Comparison of ENCODE assay signal across 17 cellular contexts in the genomic region with DNA sequence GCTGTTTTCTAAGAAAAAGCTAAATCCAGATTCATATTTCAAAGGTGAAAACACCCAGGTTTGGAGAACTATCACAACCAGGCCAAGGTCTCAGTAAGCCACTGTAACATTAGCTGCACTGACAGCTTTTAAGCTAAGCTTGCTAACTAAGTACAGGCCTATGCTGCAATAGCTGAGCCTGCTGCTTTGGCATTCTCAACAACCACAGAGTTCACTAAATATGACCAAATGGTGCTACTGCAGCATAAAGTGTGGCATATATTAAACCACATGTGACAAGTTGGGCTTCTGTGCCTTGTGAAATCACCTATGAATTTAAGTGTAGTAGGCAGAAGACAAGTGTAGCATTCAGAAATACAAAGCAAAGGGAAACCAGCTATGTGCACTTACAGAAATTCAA.
A peak's percentile ranks its signal among the peaks of the same experiment; 100 is the strongest.
DNase-seq lines count a peak whose midpoint lies in the region; ATAC-seq and TF ChIP-seq lines count a peak whose summit lies in the region.
"Had no signal": no experiment of that assay in that cellular context is flagged by ENCODE, and none has a peak within 500 bp of the region (broad histone marks: within the 10 kb centered on the region; RNA-seq: fewer than 3 reads in every experiment).

No MANE protein-coding gene starts in this region.

- H3K4me1 ChIP-seq in IMR-90 (ENCODE audit: control insufficient read depth, insufficient read depth, low read length) (no peaks in the 10 kb centered on the region; the same call in 1 of the 2 replicates), tibial nerve (peaks cover 0 to 9% (median 0%) of the 10 kb centered on the region in 4 donors)
- H3K4me1 ChIP-seq: adrenal gland, Peyer's patch had no signal

- H4K20me1 ChIP-seq in IMR-90 (ENCODE audit: insufficient read depth, low read length) = peaks cover 16% of the 10 kb centered on the region; the same call in 1 of the 2 replicates

- H4K8ac ChIP-seq in IMR-90 (ENCODE audit: low read depth in 2 of 2, low read length in 2 of 2) = no peak overlapping the region

- no peak overlapping the region for H2BK15ac ChIP-seq in IMR-90 (ENCODE audit: low read depth, low read length)

- H2AFZ ChIP-seq in IMR-90 (replicated peaks; ENCODE audit: low read length, poor library complexity) = no peak overlapping the region

- H3K36me3 ChIP-seq in IMR-90 (ENCODE audit: control insufficient read depth, insufficient read depth, low read length) (peaks cover 2% of the 10 kb centered on the region; the same call in 1 of the 2 replicates), tibial nerve (no peaks in the 10 kb centered on the region)
- H3K36me3 ChIP-seq: adrenal gland, Peyer's patch had no signal

- H3K4ac ChIP-seq in IMR-90 (ENCODE audit: low read depth, low read length) = no peak overlapping the region

- H2BK5ac ChIP-seq in IMR-90 (ENCODE audit: low read depth, low read length, poor library complexity, severe bottlenecking) = no peak overlapping the region

- no peak overlapping the region for H4K5ac ChIP-seq in IMR-90 (ENCODE audit: low read depth, low read length)

- H3K4me2 ChIP-seq in IMR-90 (ENCODE audit: low read depth, low read length) = no peak overlapping the region

- peak; percentile 71 for ATAC-seq in IMR-90 (ENCODE audit: low read depth)
- no peak for ATAC-seq in HG02759 (IDR thresholded peaks at IDR 0.05; ENCODE audit: unreplicated experiment)
- ATAC-seq: esophagus mucosa had no signal

- H3K23ac ChIP-seq in IMR-90 (ENCODE audit: low read depth, low read length) = no peak overlapping the region

- intact Hi-C loops in IMR-90 (cut with micrococcal nuclease) = no loop called here

- H2AK9ac ChIP-seq in IMR-90 (replicated peaks; ENCODE audit: low read depth, low read length, poor library complexity) = no peak overlapping the region

- peaks cover 2% of the 10 kb centered on the region; the same call in 1 of the 2 replicates for H3K9me3 ChIP-seq in IMR-90 (ENCODE audit: control insufficient read depth, insufficient read depth, low read length)
- H3K9me3 ChIP-seq in tibial nerve = peaks cover 0 to 9% (median 2%) of the 10 kb centered on the region in 4 donors
- H3K9me3 ChIP-seq: adrenal gland, Peyer's patch had no signal

- H3K27ac ChIP-seq in IMR-90 (ENCODE audit: insufficient read depth, low read length) = no peak overlapping the region
- no peak overlapping the region for H3K27ac ChIP-seq in tibial nerve
- H3K27ac ChIP-seq: adrenal gland, Peyer's patch had no signal

- H2AK5ac ChIP-seq in IMR-90 (ENCODE audit: low read depth, low read length) = no peak overlapping the region

- no peak overlapping the region for H3K56ac ChIP-seq in IMR-90 (ENCODE audit: extremely low read depth, insufficient read depth, low read length)

- 0 out of 2 replicates have a peak, but pooled peaks cover 4% of the 10 kb centered on the region for H3K9me1 ChIP-seq in IMR-90 (ENCODE audit: insufficient read depth, low read length)

- CTCF ChIA-PET in IMR-90 (lab: Yijun Ruan, JAX) = interaction anchor here (0.6 to 1.2 kb wide), 4 partner anchors 21 to 482 kb away, joined by 3 to 6 read pairs (median 4); no protein-coding TSS in a partner anchor

- POLR2A ChIA-PET in IMR-90 (lab: Charles Lee; ENCODE audit: unreplicated experiment) = no interaction called here

- H2BK120ac ChIP-seq in IMR-90 (ENCODE audit: low read depth, low read length) = no peak overlapping the region

- TF ChIP-seq CTCF in AG10803 (conservative IDR thresholded peaks at IDR 0.05; ENCODE audit: low read length) = no peak
- TF ChIP-seq CTCF in IMR-90 (conservative IDR thresholded peaks at IDR 0.05; ENCODE audit: low read depth, low read length) = no peak
- TF ChIP-seq CTCF in astrocyte of the cerebellum (IDR thresholded peaks at IDR 0.05; ENCODE audit: low read depth, low read length, missing control alignments) = no peak
- no peak for TF ChIP-seq CTCF in tibial nerve (IDR thresholded peaks at IDR 0.05)

- H3K9ac ChIP-seq in IMR-90 (ENCODE audit: low read depth, low read length) = no peak overlapping the region

- H3K18ac ChIP-seq in IMR-90 (ENCODE audit: low read depth, low read length) = no peak overlapping the region

- BruUV-seq in IMR-90 (replicated peaks; lab: Mats Ljungman, UMichigan) = no TSS peak

- no peak for TF ChIP-seq EP300 in tibial nerve (IDR thresholded peaks at IDR 0.05)

- H3K14ac ChIP-seq in IMR-90 (replicated peaks; ENCODE audit: low read depth, low read length) = no peak overlapping the region

- no peak overlapping the region for H4K91ac ChIP-seq in IMR-90 (ENCODE audit: insufficient read depth, low read depth, low read length)

- TF ChIP-seq RAD21 in IMR-90 (IDR thresholded peaks at IDR 0.05; ENCODE audit: low read length) = no peak

- no peak overlapping the region for H2BK20ac ChIP-seq in IMR-90 (ENCODE audit: low read depth, low read length)

- dilution Hi-C loops in IMR-90 (cut with HindIII; ENCODE audit: low sequenced_read_pairs, unreplicated experiment) = no loop called here

- peaks cover 42 to 83% of the 10 kb centered on the region in 2 experiments for H3K79me1 ChIP-seq in IMR-90 (ENCODE audit: low read depth in 1 of 2, low read length in 2 of 2)

- in situ Hi-C loops in IMR-90 (cut with MboI; ENCODE audit: low sequenced_read_pairs) = no loop called here
- in situ Hi-C loops in astrocyte of the cerebellum (cut with HindIII; ENCODE audit: low sequenced_read_pairs) = no loop called here

- H3K4me3 ChIP-seq in AG10803 (ENCODE audit: low read length) = no peak overlapping the region
- no peak overlapping the region for H3K4me3 ChIP-seq in IMR-90 (ENCODE audit: insufficient read depth, low read depth, low read length)
- no peak overlapping the region for H3K4me3 ChIP-seq in astrocyte of the cerebellum (ENCODE audit: low read depth, low read length)
- H3K4me3 ChIP-seq in tibial nerve = no peak overlapping the region
- H3K4me3 ChIP-seq: adrenal gland, Peyer's patch had no signal

- TF ChIP-seq POLR2A in IMR-90 (IDR thresholded peaks at IDR 0.05; ENCODE audit: low read depth, low read length) = no peak
- no peak for TF ChIP-seq POLR2A in tibial nerve (IDR thresholded peaks at IDR 0.05)

- peak; percentile 98 for DNase-seq in AG10803 (ENCODE audit: low read depth)
- peak; percentile 89 for DNase-seq in IMR-90
- peak; percentile 45 for DNase-seq in astrocyte of the cerebellum (ENCODE audit: low read depth)
- peak; percentile 59 for DNase-seq in myocyte (ENCODE audit: low read depth)
- no peak for DNase-seq in GOT3 (lab: John Stamatoyannopoulos, UW)
- DNase-seq in NCI-H748 treated with DMSO at 0.1 percent for 48 hours (lab: John Stamatoyannopoulos, UW) = no peak
- DNase-seq in tibial nerve (ENCODE audit: low spot score in 2 of 2) = no peak
- DNase-seq: activated CD4-positive, alpha-beta memory T cell treated with anti-CD3 and anti-CD28 coated beads, Interleukin-2, amount 10 ng/mL, durations not matched to agents 7 days and 5 days; activated T-cell treated with anti-CD3 and anti-CD28 coated beads, Interleukin-2, amount 50 U/mL, for 72 hours; adrenal gland; DMS 273 treated with DMSO at 0.1 percent for 48 hours; Karpas-422; NCI-H1694 treated with DMSO at 0.1 percent for 48 hours; NCI-H524 treated with DMSO at 0.1 percent for 48 hours; Peyer's patch had no signal

- no peaks in the 10 kb centered on the region for H3K27me3 ChIP-seq in IMR-90 (ENCODE audit: control insufficient read depth, insufficient read depth, low read length)
- H3K27me3 ChIP-seq in tibial nerve = no peaks in the 10 kb centered on the region
- H3K27me3 ChIP-seq: adrenal gland, Peyer's patch had no signal

TF ChIP-seq in IMR-90, 13 proteins besides CTCF, POLR2A, EP300 and RAD21:
- no peak for TF ChIP-seq MAFK (IDR thresholded peaks at IDR 0.05; ENCODE audit: low read depth, low read length)
- peak; percentile 24 for TF ChIP-seq RCOR1 (IDR thresholded peaks at IDR 0.05; ENCODE audit: insufficient replicate concordance, low read length)
- no peak for TF ChIP-seq CHD1 (IDR thresholded peaks at IDR 0.05; ENCODE audit: low read depth, low read length)
- TF ChIP-seq RFX5 (IDR thresholded peaks at IDR 0.05; ENCODE audit: low read depth, low read length) = no peak
- no peak for TF ChIP-seq MAZ (IDR thresholded peaks at IDR 0.05; ENCODE audit: borderline replicate concordance, low read depth, low read length)
- peak; percentile 89 for TF ChIP-seq CEBPB (IDR thresholded peaks at IDR 0.05; ENCODE audit: low read depth, low read length)
- no peak for TF ChIP-seq FOS (IDR thresholded peaks at IDR 0.05; ENCODE audit: low read depth, low read length)
- no peak for TF ChIP-seq SMC3 (IDR thresholded peaks at IDR 0.05; ENCODE audit: low read depth, low read length)
- no peak for TF ChIP-seq NFE2L2 (IDR thresholded peaks at IDR 0.05; ENCODE audit: low read depth, low read length)
- TF ChIP-seq, protein P1, sequence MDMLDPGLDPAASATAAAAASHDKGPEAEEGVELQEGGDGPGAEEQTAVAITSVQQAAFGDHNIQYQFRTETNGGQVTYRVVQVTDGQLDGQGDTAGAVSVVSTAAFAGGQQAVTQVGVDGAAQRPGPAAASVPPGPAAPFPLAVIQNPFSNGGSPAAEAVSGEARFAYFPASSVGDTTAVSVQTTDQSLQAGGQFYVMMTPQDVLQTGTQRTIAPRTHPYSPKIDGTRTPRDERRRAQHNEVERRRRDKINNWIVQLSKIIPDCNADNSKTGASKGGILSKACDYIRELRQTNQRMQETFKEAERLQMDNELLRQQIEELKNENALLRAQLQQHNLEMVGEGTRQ (IDR thresholded peaks at IDR 0.05; ENCODE audit: low read depth, low read length) = no peak
- TF ChIP-seq, protein P2, sequence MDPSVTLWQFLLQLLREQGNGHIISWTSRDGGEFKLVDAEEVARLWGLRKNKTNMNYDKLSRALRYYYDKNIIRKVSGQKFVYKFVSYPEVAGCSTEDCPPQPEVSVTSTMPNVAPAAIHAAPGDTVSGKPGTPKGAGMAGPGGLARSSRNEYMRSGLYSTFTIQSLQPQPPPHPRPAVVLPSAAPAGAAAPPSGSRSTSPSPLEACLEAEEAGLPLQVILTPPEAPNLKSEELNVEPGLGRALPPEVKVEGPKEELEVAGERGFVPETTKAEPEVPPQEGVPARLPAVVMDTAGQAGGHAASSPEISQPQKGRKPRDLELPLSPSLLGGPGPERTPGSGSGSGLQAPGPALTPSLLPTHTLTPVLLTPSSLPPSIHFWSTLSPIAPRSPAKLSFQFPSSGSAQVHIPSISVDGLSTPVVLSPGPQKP (IDR thresholded peaks at IDR 0.05; ENCODE audit: borderline replicate concordance, low read depth, low read length) = no peak
- TF ChIP-seq BHLHE40 (IDR thresholded peaks at IDR 0.05; ENCODE audit: low read depth, low read length) = 0 out of 2 replicates have a peak, but pooled peaks have one; percentile 18

Comparison
In these comparisons a context has a peak if more than half of its experiments do, and no peak if none do; other contexts are left out.
1. DNase-seq: peak in AG10803 (single experiment), IMR-90 (single experiment), astrocyte of the cerebellum (single experiment) and myocyte (single experiment); none in GOT3 (single experiment), NCI-H748 treated with DMSO at 0.1 percent for 48 hours (single experiment) and tibial nerve (0 of 2).